ENCODE assay signal across 9 cellular contexts in the genomic region with DNA sequence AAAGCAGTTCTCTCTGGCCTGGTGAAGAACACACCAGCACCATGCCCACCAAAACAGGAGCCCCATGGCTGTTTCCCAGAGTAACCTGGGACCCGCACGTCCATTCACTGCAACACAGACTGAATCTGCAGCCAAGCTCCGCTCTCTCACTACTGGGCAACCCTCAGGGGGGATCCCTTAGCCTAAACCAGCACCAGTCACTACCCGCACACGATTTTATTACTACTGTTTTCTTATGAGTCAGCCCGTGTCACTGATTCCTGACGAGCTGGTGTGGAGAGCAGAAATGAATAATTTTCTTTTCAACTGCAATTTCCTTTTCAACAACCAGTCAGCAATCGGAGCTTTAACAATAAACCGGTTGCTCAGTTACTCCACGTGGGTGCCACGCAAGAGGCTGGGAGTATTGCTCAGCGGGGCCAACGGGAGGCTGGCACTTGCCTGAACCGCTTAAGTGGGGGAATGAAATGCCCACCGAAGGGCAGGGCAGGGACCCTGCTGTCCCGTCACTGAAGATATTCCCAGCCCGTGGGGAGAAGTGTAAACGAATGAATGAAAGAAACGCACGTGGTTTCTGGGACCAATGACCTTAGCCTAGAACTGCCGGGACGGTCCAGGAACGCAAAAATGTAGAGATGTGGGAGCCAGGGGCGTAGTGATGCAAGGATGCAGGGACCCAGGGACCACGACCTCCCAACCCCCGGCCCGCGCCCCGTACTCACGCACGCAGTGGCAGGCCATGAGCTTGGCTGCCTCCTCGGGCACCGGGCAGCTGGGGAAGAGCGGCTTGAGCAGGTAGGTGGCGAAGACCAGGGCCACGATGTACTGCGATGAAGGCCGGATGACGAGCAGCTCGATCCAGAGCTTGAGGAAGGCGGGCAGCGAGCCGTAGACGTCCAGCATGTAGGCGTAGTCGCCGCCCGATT. TPM values are rescaled to one million over a fixed set of nuclear protein-coding genes. Genes with fewer than 3 reads are reported as not detected.
A peak's percentile ranks its signal among the peaks of the same experiment; 100 is the strongest.
DNase-seq lines count a peak whose midpoint lies in the region; ATAC-seq and TF ChIP-seq lines count a peak whose summit lies in the region.
"Not testable (repeated sequence)": the region's sequence is repeated elsewhere in the genome, so short reads cannot be mapped to it uniquely, and the experiment has no call there.
"Had no signal": no experiment of that assay in that cellular context is flagged by ENCODE, and none has a peak within 500 bp of the region (broad histone marks: within the 10 kb centered on the region; RNA-seq: fewer than 3 reads in every experiment).

No MANE protein-coding gene starts in this region.

- H3K27me3 ChIP-seq in AG04450 (ENCODE audit: control insufficient read depth, insufficient read depth, low read length); endocrine pancreas (ENCODE audit: control insufficient read depth, insufficient read depth, low read length): not testable (repeated sequence)

- H3K9me3 ChIP-seq in AG04450 (ENCODE audit: control insufficient read depth, insufficient read depth, low read length); endocrine pancreas (ENCODE audit: control insufficient read depth, low read length): not testable (repeated sequence)

- not testable (repeated sequence) for DNase-seq in AG04450 (ENCODE audit: low read depth, low spot score); sciatic nerve (ENCODE audit: low spot score)
- DNase-seq in NOMO-1 treated with DMSO at 0.1 percent for 48 hours (lab: John Stamatoyannopoulos, UW; ENCODE audit: unreplicated experiment) (peak; percentile 51), left kidney (ENCODE audit: low read depth, low spot score) (peak; percentile 31)
- peak; percentile 65 for DNase-seq in activated T-cell treated with anti-CD3 and anti-CD28 coated beads, Interleukin-2, amount 50 U/mL, for 48 hours

- POLR2A ChIA-PET in AG04450 (lab: Yijun Ruan, JAX) = interaction anchor here (0.7 kb wide), 2 partner anchors 234 to 320 kb away, joined by 3 read pairs; no protein-coding TSS in a partner anchor

- ATAC-seq in GM19025 (IDR thresholded peaks at IDR 0.05; ENCODE audit: low read depth, unreplicated experiment) (peak; percentile 43), HG03095 (IDR thresholded peaks at IDR 0.05; ENCODE audit: unreplicated experiment) (peak; percentile 33), sciatic nerve (peak; percentile 22)

- CTCF ChIA-PET in AG04450 (lab: Charles Lee) = not testable (repeated sequence)

- H3K27ac ChIP-seq in AG04450 (ENCODE audit: low read depth, low read length) = peak overlapping the region; percentile 75

- not testable (repeated sequence) for H3K36me3 ChIP-seq in endocrine pancreas (ENCODE audit: control insufficient read depth, insufficient read depth, low read length)

- H3K9ac ChIP-seq in endocrine pancreas (ENCODE audit: control insufficient read depth, insufficient read depth, low read length) = peak overlapping the region; percentile 22

- H3K4me3 ChIP-seq in AG04450 (ENCODE audit: low read depth, low read length) = peak overlapping the region; percentile 79
- H3K4me3 ChIP-seq in endocrine pancreas (ENCODE audit: control insufficient read depth, insufficient read depth, low read length) = not testable (repeated sequence)

- TF ChIP-seq CTCF in AG04450 (IDR thresholded peaks at IDR 0.05; ENCODE audit: low read depth, low read length) = not testable (repeated sequence)

- intact Hi-C loops in sciatic nerve (cut with DNase I) = not testable (repeated sequence)

- H3K4me1 ChIP-seq in endocrine pancreas (ENCODE audit: control insufficient read depth, insufficient read depth, low read length) = not testable (repeated sequence)

RNA-seq across cellular contexts. Expression of gene SPN, which starts 50.4 kb away (rescaled TPM):
- 0.04 and 0.05 TPM in 2 replicates for polyA plus RNA-seq in AG04450 (2011; rRNA removed)
- polyA minus RNA-seq in AG04450 (2011; rRNA and poly(A)+ RNA removed) = not detected in 2 replicates
- total RNA-seq in sciatic nerve = 5.4 TPM
- total RNA-seq: LHCN-M2 had no signal
